11 cellular contexts compared by ENCODE assay signal in genomic region chr5:77197840-77198554, GRCh38. TPM values are rescaled to one million over a fixed set of nuclear protein-coding genes. Genes with fewer than 3 reads are reported as not detected.
"Had no signal": no experiment of that assay in that cellular context is flagged by ENCODE, and none has a peak within 500 bp of the region (broad histone marks: within the 10 kb centered on the region; RNA-seq: fewer than 3 reads in every experiment).

No MANE protein-coding gene starts in this region.

- H3K27ac ChIP-seq: GM23248 had no signal

- FAIRE-seq: H1, H54 had no signal

- H3K4me3 Mint-ChIP-seq: GM23338, H9, HFFc6 had no signal

- H3K4me1 ChIP-seq: HAP-1 had no signal

- H2AFZ ChIP-seq: GM23248, GM23338 had no signal

- H3K4me1 Mint-ChIP-seq: GM23338, H9 had no signal

- H3K4me2 ChIP-seq: GM23338 had no signal

- H3K27ac Mint-ChIP-seq: GM23338, H9, HFFc6 had no signal

- DNase-seq: GM23248, GOT3, H7, H9, HCEC 1CT, HFFc6 had no signal

- ATAC-seq: GM23338, HCT116 had no signal

- H3K4me3 ChIP-seq: GM23248, GM23338, HAP-1 had no signal

- H3K36me3 ChIP-seq: HAP-1 had no signal

RNA-seq across cellular contexts. Expression of gene PDE8B, which starts 12.5 kb away (rescaled TPM):
- total RNA-seq: GM23248 had no signal
